ENCODE assay signal across 28 cellular contexts in the genomic region with DNA sequence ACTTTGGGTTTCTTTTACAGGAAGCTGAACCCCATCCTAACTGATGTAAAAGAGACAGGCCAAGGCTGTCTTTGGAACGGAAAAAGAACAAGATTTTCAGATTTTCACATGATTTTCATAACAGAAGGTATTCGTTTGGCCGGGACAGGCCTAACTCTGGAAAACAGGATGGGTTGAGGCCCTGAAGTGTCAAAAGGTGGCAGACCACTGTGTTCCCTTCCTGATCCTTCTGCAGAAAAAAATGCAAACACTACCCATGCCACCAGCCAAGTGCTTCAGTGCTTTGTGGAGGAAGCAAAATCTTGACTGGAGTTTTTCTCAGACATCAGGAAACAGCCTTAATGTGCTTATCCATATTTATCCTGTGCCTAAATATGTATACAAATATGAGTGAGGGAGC.
A peak's percentile ranks its signal among the peaks of the same experiment; 100 is the strongest.
DNase-seq lines count a peak whose midpoint lies in the region; ATAC-seq and TF ChIP-seq lines count a peak whose summit lies in the region.
"Had no signal": no experiment of that assay in that cellular context is flagged by ENCODE, and none has a peak within 500 bp of the region (broad histone marks: within the 10 kb centered on the region; RNA-seq: fewer than 3 reads in every experiment).

No MANE protein-coding gene starts in this region.

- H3K36me3 ChIP-seq in thyroid gland (no peaks in the 10 kb centered on the region), PC-9 (ENCODE audit: low read depth) (no peaks in the 10 kb centered on the region)
- H3K36me3 ChIP-seq: cardiac muscle cell, suprapubic skin had no signal

- H3K36me3 Mint-ChIP-seq in T-helper 2 cell treated with Interferon-gamma antibody and Interleukin-4, amounts not matched to agents 5 μg/mL and 100 μg/mL, for 36 hours (ENCODE audit: low read depth): peaks cover 25% of the 10 kb centered on the region
- H3K36me3 Mint-ChIP-seq: activated naive CD8-positive, alpha-beta T cell treated with anti-CD3 and anti-CD28 coated beads, Interleukin-2, amount 10 ng/mL, durations not matched to agents 7 days and 5 days; natural killer cell treated with Interleukin-12 subunit alpha and Interleukin-12 subunit beta and Interleukin-15 and Interleukin-18, amount 100 ng/mL, for 72 hours; stimulated activated memory B cell treated with anti-CD40 and anti-IgM and Interleukin-4, amounts not matched to agents 10 μg/mL and 1 μg/mL and 100 μg/mL, for 72 hours had no signal

- H3K9me3 Mint-ChIP-seq in T-helper 2 cell treated with Interferon-gamma antibody and Interleukin-4, amounts not matched to agents 5 μg/mL and 100 μg/mL, for 36 hours: no peaks in the 10 kb centered on the region
- H3K9me3 Mint-ChIP-seq: activated naive CD8-positive, alpha-beta T cell treated with anti-CD3 and anti-CD28 coated beads, Interleukin-2, amount 10 ng/mL, durations not matched to agents 7 days and 5 days; CD14-positive monocyte; effector memory CD8-positive, alpha-beta T cell; natural killer cell treated with Interleukin-12 subunit alpha and Interleukin-12 subunit beta and Interleukin-15 and Interleukin-18, amount 100 ng/mL, for 72 hours; stimulated activated memory B cell treated with anti-CD40 and anti-IgM and Interleukin-4, amounts not matched to agents 10 μg/mL and 1 μg/mL and 100 μg/mL, for 72 hours had no signal

- H3K27ac ChIP-seq in right cardiac atrium (ENCODE audit: low read length) (no peak overlapping the region), thyroid gland (peak overlapping the region in 2 of 3 donors; percentile 45 to 55), PC-9 (no peak overlapping the region)
- H3K27ac ChIP-seq: cardiac muscle cell, coronary artery, suprapubic skin, WERI-Rb-1 had no signal

- H3K9me3 ChIP-seq in right cardiac atrium (ENCODE audit: control insufficient read depth, low read length) (no peaks in the 10 kb centered on the region), thyroid gland (no peaks in the 10 kb centered on the region), PC-9 (ENCODE audit: insufficient read depth, low read depth) (no peaks in the 10 kb centered on the region)
- H3K9me3 ChIP-seq: suprapubic skin had no signal

- POLR2A ChIA-PET in PC-9 (lab: Charles Lee; ENCODE audit: unreplicated experiment): no interaction called here

- TF ChIP-seq POLR2A in thyroid gland (IDR thresholded peaks at IDR 0.05): no peak

- intact Hi-C loops in right cardiac atrium (cut with DNase I): loop anchor here in 1 of 4 donors (10.0 kb wide), 1 partner anchor 63 kb away; no protein-coding TSS in a partner anchor
- intact Hi-C loops in Right ventricle myocardium inferior (cut with DNase I): no loop called here
- intact Hi-C loops in thyroid gland (cut with DNase I): no loop called here
- intact Hi-C loops in PC-9 (cut with micrococcal nuclease; ENCODE audit: unreplicated experiment): no loop called here

- H3K4me1 ChIP-seq in right cardiac atrium (ENCODE audit: control insufficient read depth, insufficient read depth, low read length) (peaks cover 2% of the 10 kb centered on the region), thyroid gland (peaks cover 9 to 28% of the 10 kb centered on the region in 2 donors), PC-9 (replicated peaks; ENCODE audit: insufficient read depth) (peaks cover 32% of the 10 kb centered on the region)
- H3K4me1 ChIP-seq: suprapubic skin had no signal

- CTCF ChIA-PET in PC-9 (lab: Charles Lee): no interaction called here

- no peak overlapping the region for H3K4me3 Mint-ChIP-seq in T-helper 2 cell treated with Interferon-gamma antibody and Interleukin-4, amounts not matched to agents 5 μg/mL and 100 μg/mL, for 36 hours
- H3K4me3 Mint-ChIP-seq: activated naive CD8-positive, alpha-beta T cell treated with anti-CD3 and anti-CD28 coated beads, Interleukin-2, amount 10 ng/mL, durations not matched to agents 7 days and 5 days; CD14-positive monocyte; effector memory CD8-positive, alpha-beta T cell; natural killer cell treated with Interleukin-12 subunit alpha and Interleukin-12 subunit beta and Interleukin-15 and Interleukin-18, amount 100 ng/mL, for 72 hours; stimulated activated memory B cell treated with anti-CD40 and anti-IgM and Interleukin-4, amounts not matched to agents 10 μg/mL and 1 μg/mL and 100 μg/mL, for 72 hours had no signal

- no TSS peak for BruUV-seq in PC-9 (replicated peaks; lab: Mats Ljungman, UMichigan)

- no peaks in the 10 kb centered on the region for H3K79me2 ChIP-seq in PC-9 (ENCODE audit: low read depth)

- H3K27me3 Mint-ChIP-seq in T-helper 2 cell treated with Interferon-gamma antibody and Interleukin-4, amounts not matched to agents 5 μg/mL and 100 μg/mL, for 36 hours (ENCODE audit: low read depth): no peaks in the 10 kb centered on the region
- H3K27me3 Mint-ChIP-seq: activated naive CD8-positive, alpha-beta T cell treated with anti-CD3 and anti-CD28 coated beads, Interleukin-2, amount 10 ng/mL, durations not matched to agents 7 days and 5 days had no signal

- peak overlapping the region; percentile 57 for H3K27ac Mint-ChIP-seq in T-helper 2 cell treated with Interferon-gamma antibody and Interleukin-4, amounts not matched to agents 5 μg/mL and 100 μg/mL, for 36 hours
- H3K27ac Mint-ChIP-seq: activated naive CD8-positive, alpha-beta T cell treated with anti-CD3 and anti-CD28 coated beads, Interleukin-2, amount 10 ng/mL, durations not matched to agents 7 days and 5 days; CD14-positive monocyte; effector memory CD8-positive, alpha-beta T cell; natural killer cell treated with Interleukin-12 subunit alpha and Interleukin-12 subunit beta and Interleukin-15 and Interleukin-18, amount 100 ng/mL, for 72 hours; stimulated activated memory B cell treated with anti-CD40 and anti-IgM and Interleukin-4, amounts not matched to agents 10 μg/mL and 1 μg/mL and 100 μg/mL, for 72 hours had no signal

- H2AFZ ChIP-seq in PC-9: no peak overlapping the region

- no peaks in the 10 kb centered on the region for H3K9me2 ChIP-seq in PC-9 (ENCODE audit: insufficient read depth)

- peaks cover 54% of the 10 kb centered on the region for H3K4me1 Mint-ChIP-seq in T-helper 2 cell treated with Interferon-gamma antibody and Interleukin-4, amounts not matched to agents 5 μg/mL and 100 μg/mL, for 36 hours (ENCODE audit: low read depth)
- H3K4me1 Mint-ChIP-seq: stimulated activated memory B cell treated with anti-CD40 and anti-IgM and Interleukin-4, amounts not matched to agents 10 μg/mL and 1 μg/mL and 100 μg/mL, for 72 hours had no signal

- DNase-seq in T-helper 2 cell treated with Interferon-gamma antibody and Interleukin-4, amounts not matched to agents 5 μg/mL and 100 μg/mL, for 36 hours (ENCODE audit: low spot score): no peak
- DNase-seq in T-helper 2 cell (no peak), right cardiac atrium (no peak), Right ventricle myocardium inferior (ENCODE audit: missing footprints) (no peak), left lobe of liver (ENCODE audit: low spot score) (no peak), thyroid gland (no peak), PC-9 (no peak), AG08396 (ENCODE audit: low spot score) (no peak)
- DNase-seq: 8988T; activated CD4-positive, alpha-beta T cell treated with anti-CD3 and anti-CD28 coated beads, Interleukin-2, amount 50 U/mL, for 4 hours; activated naive CD8-positive, alpha-beta T cell treated with anti-CD3 and anti-CD28 coated beads, Interleukin-2, amount 10 ng/mL, durations not matched to agents 7 days and 5 days; effector memory CD8-positive, alpha-beta T cell; erythroblast; glutamatergic neuron; Kasumi-1; NCI-H1417 treated with DMSO at 0.1 percent for 48 hours; NCI-H2081; NCI-H226; NCI-H526 treated with DMSO at 0.1 percent for 48 hours; SHP77 treated with DMSO at 0.1 percent for 48 hours; WERI-Rb-1 had no signal

- peak; percentile 81 to 84 for ATAC-seq in right cardiac atrium
- no peak for ATAC-seq in Right ventricle myocardium inferior
- ATAC-seq in left lobe of liver: peak; percentile 62
- ATAC-seq: effector memory CD8-positive, alpha-beta T cell; natural killer cell treated with Interleukin-12 subunit alpha and Interleukin-12 subunit beta and Interleukin-15 and Interleukin-18, amount 100 ng/mL, for 72 hours; Panc1; stimulated activated memory B cell treated with anti-CD40 and anti-IgM and Interleukin-4, amounts not matched to agents 10 μg/mL and 1 μg/mL and 100 μg/mL, for 72 hours had no signal

- WGBS in right cardiac atrium: 69% methylated on average over 3 of the region's 3 CpGs
- WGBS in thyroid gland, 2 donors: 60 to 81% methylated on average over 3 of the region's 3 CpGs

- H3F3A ChIP-seq in PC-9 (ENCODE audit: insufficient read depth, low read depth): peaks cover 17% of the 10 kb centered on the region

- H3K27me3 ChIP-seq in right cardiac atrium (ENCODE audit: control insufficient read depth, insufficient read depth) (no peaks in the 10 kb centered on the region), thyroid gland (no peaks in the 10 kb centered on the region), PC-9 (ENCODE audit: insufficient read depth, low read depth) (no peaks in the 10 kb centered on the region)
- H3K27me3 ChIP-seq: cardiac muscle cell, suprapubic skin had no signal

- no peak overlapping the region for H3K4me2 ChIP-seq in PC-9

- H3K4me3 ChIP-seq in right cardiac atrium (ENCODE audit: low read length): no peak overlapping the region
- H3K4me3 ChIP-seq in thyroid gland (replicated peaks in 1 of 3): no peak overlapping the region
- no peak overlapping the region for H3K4me3 ChIP-seq in PC-9
- H3K4me3 ChIP-seq: cardiac muscle cell, coronary artery, suprapubic skin had no signal

- TF ChIP-seq CTCF in thyroid gland (IDR thresholded peaks at IDR 0.05) (no peak), PC-9 (conservative IDR thresholded peaks at IDR 0.05) (no peak)

- H4K20me1 ChIP-seq in PC-9 (ENCODE audit: insufficient read depth): no peaks in the 10 kb centered on the region

Comparison
In these comparisons a context has a peak if more than half of its experiments do, and no peak if none do; other contexts are left out.
1. H3K27ac ChIP-seq: peak in thyroid gland (2 of 3); none in right cardiac atrium (single experiment) and PC-9 (single experiment).